ENCODE assay signal across 24 cellular contexts in the genomic region with DNA sequence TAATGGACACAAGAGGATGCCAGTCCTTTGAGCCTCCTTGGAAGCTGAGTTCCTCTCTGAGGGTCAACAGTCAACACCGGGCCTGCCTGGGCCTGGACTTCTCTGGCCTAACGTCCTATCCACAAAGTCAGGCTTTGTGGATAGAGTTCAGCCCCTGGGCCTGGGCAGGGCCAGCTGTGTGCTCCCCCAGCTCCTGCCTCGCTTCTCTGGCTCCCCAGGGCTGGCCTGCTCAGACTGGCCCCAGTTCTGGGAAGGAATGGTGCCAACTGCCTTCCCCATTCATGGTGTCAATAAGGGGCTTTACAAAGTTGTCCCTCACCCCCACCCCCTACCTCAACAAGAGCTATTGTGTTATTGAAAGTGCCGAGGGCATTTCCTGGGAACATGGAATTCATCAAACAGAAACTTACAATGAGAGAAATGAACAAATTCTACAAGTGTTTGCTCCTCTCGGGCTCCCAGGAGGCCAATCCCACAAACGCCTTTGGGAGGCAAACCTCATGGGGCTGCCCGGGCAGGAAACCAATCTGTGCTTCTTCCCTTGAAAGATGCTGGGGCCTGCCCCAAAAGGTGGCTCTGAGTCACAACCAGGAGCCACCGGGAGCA. TPM values are rescaled to one million over a fixed set of nuclear protein-coding genes. Genes with fewer than 3 reads are reported as not detected.
DNase-seq lines count a peak whose midpoint lies in the region; ATAC-seq, FAIRE-seq and TF ChIP-seq lines count a peak whose summit lies in the region.
"Had no signal": no experiment of that assay in that cellular context is flagged by ENCODE, and none has a peak within 500 bp of the region (broad histone marks: within the 10 kb centered on the region; RNA-seq: fewer than 3 reads in every experiment).

No MANE protein-coding gene starts in this region.

- H3K27ac ChIP-seq in BLaER1: peak overlapping the region; percentile 60; the same call in 1 of the 2 replicates
- no peak overlapping the region for H3K27ac ChIP-seq in coronary artery
- H3K27ac ChIP-seq in keratinocyte (ENCODE audit: control insufficient read depth, insufficient read depth, low read length): no peak overlapping the region
- H3K27ac ChIP-seq in SK-N-SH (ENCODE audit: low read depth in 2 of 2, low read length in 1 of 2): no peak overlapping the region
- no peak overlapping the region for H3K27ac ChIP-seq in pancreas
- H3K27ac ChIP-seq: HL-60, KMS-11 had no signal

- POLR2A ChIA-PET in SK-N-SH (lab: Yijun Ruan, JAX): no interaction called here

- H3K4me2 ChIP-seq in BLaER1: peak overlapping the region; percentile 94
- peak overlapping the region; percentile 22 for H3K4me2 ChIP-seq in keratinocyte (ENCODE audit: control insufficient read depth, extremely low read depth, insufficient read depth, low read depth, low read length)
- no peak overlapping the region for H3K4me2 ChIP-seq in SK-N-SH
- H3K4me2 ChIP-seq: GM23338, KMS-11 had no signal

- no peaks in the 10 kb centered on the region for H3K79me2 ChIP-seq in keratinocyte (ENCODE audit: control insufficient read depth, insufficient read depth, low read length)
- H3K79me2 ChIP-seq in SK-N-SH (ENCODE audit: insufficient read depth): no peaks in the 10 kb centered on the region

- 0 out of 2 replicates have a peak overlapping the region, but pooled peaks have one; percentile 4 for H3K4me3 ChIP-seq in BLaER1
- H3K4me3 ChIP-seq in coronary artery: no peak overlapping the region
- no peak overlapping the region for H3K4me3 ChIP-seq in keratinocyte (ENCODE audit: control insufficient read depth in 2 of 3, extremely low read depth in 1 of 3, insufficient read depth in 2 of 3, low read depth in 1 of 3, low read length in 3 of 3)
- H3K4me3 ChIP-seq in SK-N-SH (ENCODE audit: low read depth in 2 of 2, low read length in 1 of 2): no peak overlapping the region
- no peak overlapping the region for H3K4me3 ChIP-seq in pancreas
- H3K4me3 ChIP-seq: GM12878, GM23338 had no signal

- no peak for TF ChIP-seq EP300 in SK-N-SH (IDR thresholded peaks at IDR 0.05; ENCODE audit: borderline replicate concordance in 1 of 2, low read depth in 1 of 2, low read length in 1 of 2)

- TF ChIP-seq CTCF in coronary artery (IDR thresholded peaks at IDR 0.05): no peak
- TF ChIP-seq CTCF in keratinocyte (optimal IDR thresholded peaks at IDR 0.05 in 1 of 3, IDR thresholded peaks at IDR 0.05 in 1 of 3, conservative IDR thresholded peaks at IDR 0.05 in 1 of 3; ENCODE audit: extremely low read depth in 1 of 3, insufficient read depth in 2 of 3, low read length in 3 of 3): no peak
- no peak for TF ChIP-seq CTCF in SK-N-SH (IDR thresholded peaks at IDR 0.05)
- no peak for TF ChIP-seq CTCF in pancreas (IDR thresholded peaks at IDR 0.05)
- TF ChIP-seq CTCF in D721Med (IDR thresholded peaks at IDR 0.05; ENCODE audit: insufficient read depth, missing control alignments): no peak

- H3F3A ChIP-seq in SK-N-SH (replicated peaks; ENCODE audit: insufficient read depth): no peaks in the 10 kb centered on the region

- H2AFZ ChIP-seq in keratinocyte (ENCODE audit: control insufficient read depth, low read length): peak overlapping the region; percentile 66
- no peak overlapping the region for H2AFZ ChIP-seq in SK-N-SH (ENCODE audit: low read depth)
- H2AFZ ChIP-seq: GM23338 had no signal

- no peak for TF ChIP-seq RAD21 in SK-N-SH (IDR thresholded peaks at IDR 0.05; ENCODE audit: low read length)

- CTCF ChIA-PET in SK-N-SH (lab: Yijun Ruan, JAX): no interaction called here

- FAIRE-seq in keratinocyte (lab: Jason Lieb, UNC): no peak
- no peak for FAIRE-seq in pancreas (lab: Jason Lieb, UNC)
- FAIRE-seq in D721Med (lab: Jason Lieb, UNC): no peak
- FAIRE-seq: A204.1, GM12878, GM19239 had no signal

- in situ Hi-C loops in ACHN (cut with HindIII; ENCODE audit: low pct_ligation_motif_present, low pct_unique_long_range_greater_than_20kb, low sequenced_read_pairs): no loop called here

- H3K9ac ChIP-seq in BLaER1: no peak overlapping the region; the same call in 1 of the 2 replicates
- no peak overlapping the region for H3K9ac ChIP-seq in keratinocyte (ENCODE audit: control insufficient read depth, extremely low read depth, insufficient read depth, low read length)
- H3K9ac ChIP-seq in SK-N-SH: no peak overlapping the region
- H3K9ac ChIP-seq: KMS-11 had no signal

- H4K20me1 ChIP-seq in BLaER1 (no peaks in the 10 kb centered on the region), keratinocyte (ENCODE audit: control insufficient read depth, extremely low read depth, insufficient read depth, low read length) (no peaks in the 10 kb centered on the region), SK-N-SH (ENCODE audit: insufficient read depth) (no peaks in the 10 kb centered on the region)

- DNase-seq in NCI-H345 (lab: John Stamatoyannopoulos, UW) (peak; percentile 66), coronary artery (ENCODE audit: low spot score) (peak; percentile 36), keratinocyte (ENCODE audit: low read depth, low spot score) (no peak), SK-N-SH (no peak), pancreas (no peak), ACHN (no peak), D721Med (ENCODE audit: insufficient read length, low spot score) (no peak)
- DNase-seq: C1 segment of cervical spinal cord; CD8-positive, alpha-beta memory T cell; HCEC 1CT; NCI-H1417 treated with DMSO at 0.1 percent for 48 hours; NCI-H2029; NCI-H2171; NCI-H446 treated with DMSO at 0.1 percent for 48 hours; NCI-H82; OCI-M1; SHP77 had no signal

- intact Hi-C loops in pancreas (cut with DNase I): no loop called here

- H3K9me1 ChIP-seq in keratinocyte (ENCODE audit: control insufficient read depth, extremely low read depth, insufficient read depth, low read length): no peaks in the 10 kb centered on the region

- WGBS in SK-N-SH (ENCODE audit: low lambda C conversion rate): 6% methylated on average over 4 of the region's 8 CpGs
- 89% methylated on average over 8 of the region's 8 CpGs for WGBS in pancreas, 2 donors

- peaks cover 83% of the 10 kb centered on the region for H3K4me1 ChIP-seq in BLaER1
- H3K4me1 ChIP-seq in keratinocyte (ENCODE audit: control insufficient read depth, extremely low read depth, insufficient read depth, low read length): peaks cover 6% of the 10 kb centered on the region
- no peaks in the 10 kb centered on the region; a peak in 1 of 4 replicates for H3K4me1 ChIP-seq in SK-N-SH (ENCODE audit: control insufficient read depth in 1 of 2, insufficient read depth in 2 of 2, low read depth in 1 of 2, low read length in 1 of 2)
- no peaks in the 10 kb centered on the region for H3K4me1 ChIP-seq in pancreas

- no peak for ATAC-seq in pancreas
- ATAC-seq: GM12878, GM23338 had no signal

- H3K27me3 ChIP-seq in BLaER1 (no peaks in the 10 kb centered on the region), keratinocyte (ENCODE audit: control insufficient read depth, extremely low read depth, insufficient read depth, low read length) (no peaks in the 10 kb centered on the region), SK-N-SH (ENCODE audit: insufficient read depth) (peaks cover 24% of the 10 kb centered on the region), pancreas (no peaks in the 10 kb centered on the region)

- dilution Hi-C loops in keratinocyte (cut with MboI; ENCODE audit: extremely low pct_ligation_motif_present, low sequenced_read_pairs): no loop called here

- peaks cover 24% of the 10 kb centered on the region for H3K9me3 ChIP-seq in BLaER1
- H3K9me3 ChIP-seq in keratinocyte (ENCODE audit: control insufficient read depth, low read depth, low read length): no peaks in the 10 kb centered on the region
- no peaks in the 10 kb centered on the region for H3K9me3 ChIP-seq in SK-N-SH
- no peaks in the 10 kb centered on the region for H3K9me3 ChIP-seq in pancreas

- H3K9me2 ChIP-seq in SK-N-SH: no peaks in the 10 kb centered on the region

- H3K36me3 ChIP-seq in BLaER1: no peaks in the 10 kb centered on the region
- H3K36me3 ChIP-seq in keratinocyte (ENCODE audit: control insufficient read depth in 2 of 2, extremely low read depth in 1 of 2, insufficient read depth in 2 of 2, low read length in 2 of 2): no peaks in the 10 kb centered on the region
- H3K36me3 ChIP-seq in SK-N-SH (replicated peaks in 1 of 2; ENCODE audit: control insufficient read depth in 1 of 2, insufficient read depth in 2 of 2, low read length in 1 of 2): no peaks in the 10 kb centered on the region
- H3K36me3 ChIP-seq in pancreas: no peaks in the 10 kb centered on the region

TF ChIP-seq in SK-N-SH, 30 proteins besides CTCF, POLR2A, EP300 and RAD21 (continues in another document):
- no peak for TF ChIP-seq SIN3A (IDR thresholded peaks at IDR 0.05; ENCODE audit: borderline replicate concordance, low read depth, low read length)
- no peak for TF ChIP-seq SMC3 (IDR thresholded peaks at IDR 0.05; ENCODE audit: low read depth, low read length)
- TF ChIP-seq MXI1 (IDR thresholded peaks at IDR 0.05; ENCODE audit: low read depth, low read length): no peak
- TF ChIP-seq JUND (IDR thresholded peaks at IDR 0.05): no peak
- no peak for TF ChIP-seq YY1 (IDR thresholded peaks at IDR 0.05; ENCODE audit: low read depth)

RNA-seq across cellular contexts. Expression of gene PPP1R14C, which starts 26.5 kb away (rescaled TPM):
- polyA plus RNA-seq in keratinocyte: 35.4 to 50.6 TPM (median 43.7 TPM) in 3 replicates
- 116 TPM for polyA plus RNA-seq in keratinocyte (2011; ENCODE audit: low read depth)
- polyA plus RNA-seq in keratinocyte (2011; cell fraction: cytosol; rRNA removed): 44.1 and 64.6 TPM in 2 replicates
- polyA plus RNA-seq in keratinocyte (2011; cell fraction: nucleus; rRNA removed): 28.6 and 39.7 TPM in 2 replicates
- polyA plus RNA-seq in keratinocyte (2012; ENCODE audit: low replicate concordance): 39.7 and 113 TPM in 2 replicates
- 6.7 to 26.4 TPM (median 23.0 TPM) in 3 replicates for polyA minus RNA-seq in keratinocyte
- 26.1 TPM for polyA minus RNA-seq in keratinocyte (2011; cell fraction: cytosol; rRNA and poly(A)+ RNA removed)
- 12.0 and 20.9 TPM in 2 replicates for polyA minus RNA-seq in keratinocyte (2011; cell fraction: nucleus; rRNA and poly(A)+ RNA removed)
- not detected in 2 replicates for polyA plus RNA-seq in SK-N-SH (2012; rRNA removed)
- not detected in 2 replicates for polyA plus RNA-seq in SK-N-SH (2012; cell fraction: cytosol; rRNA removed)
- not detected in 2 replicates for polyA plus RNA-seq in SK-N-SH (2012; cell fraction: nucleus; rRNA removed)
- under 1 TPM; 0.09 to 0.90 (median 0.54) TPM for total RNA-seq in pancreas
- polyA plus RNA-seq in pancreas: 1 to 10 TPM; 1.4 to 7.3 TPM
- total RNA-seq: GM12878 had no signal

RNA-seq across cellular contexts. Expression of gene ULBP3, which starts 47.4 kb away (rescaled TPM):
- polyA plus RNA-seq in keratinocyte: 7.4 to 16.6 TPM (median 9.8 TPM) in 3 replicates
- polyA plus RNA-seq in keratinocyte (2011; ENCODE audit: low read depth): 2.2 TPM
- polyA plus RNA-seq in keratinocyte (2011; cell fraction: cytosol; rRNA removed): 4.7 and 5.0 TPM in 2 replicates
- 13.0 and 15.6 TPM in 2 replicates for polyA plus RNA-seq in keratinocyte (2011; cell fraction: nucleus; rRNA removed)
- 2.4 and 8.6 TPM in 2 replicates for polyA plus RNA-seq in keratinocyte (2012; ENCODE audit: low replicate concordance)
- polyA minus RNA-seq in keratinocyte: 10.1 to 21.3 TPM (median 18.9 TPM) in 3 replicates
- 12.5 TPM for polyA minus RNA-seq in keratinocyte (2011; cell fraction: cytosol; rRNA and poly(A)+ RNA removed)
- 11.2 and 11.3 TPM in 2 replicates for polyA minus RNA-seq in keratinocyte (2011; cell fraction: nucleus; rRNA and poly(A)+ RNA removed)
- polyA plus RNA-seq in SK-N-SH (2012; rRNA removed): 4.6 and 4.9 TPM in 2 replicates
- 3.8 TPM in 2 replicates for polyA plus RNA-seq in SK-N-SH (2012; cell fraction: cytosol; rRNA removed)
- polyA plus RNA-seq in SK-N-SH (2012; cell fraction: nucleus; rRNA removed): 1.9 and 2.3 TPM in 2 replicates
- under 1 TPM; 0.56 to 0.98 (median 0.83) TPM for total RNA-seq in pancreas
- polyA plus RNA-seq in pancreas: under 1 TPM; 0.38 to 0.70 TPM
- total RNA-seq: GM12878 had no signal

Comparison
In these comparisons a context has a peak if more than half of its experiments do, and no peak if none do; other contexts are left out.
1. DNase-seq: peak in NCI-H345 (single experiment) and coronary artery (single experiment); none in keratinocyte (single experiment), SK-N-SH (single experiment), pancreas (0 of 6), ACHN (single experiment) and D721Med (single experiment).